ENCODE assay signal across 14 cellular contexts in genomic region chr9:5453004-5453403, GRCh38. TPM values are rescaled to one million over a fixed set of nuclear protein-coding genes. Genes with fewer than 3 reads are reported as not detected.
DNase-seq lines count a peak whose midpoint lies in the region; ATAC-seq, FAIRE-seq and TF ChIP-seq lines count a peak whose summit lies in the region.
"Had no signal": no experiment of that assay in that cellular context is flagged by ENCODE, and none has a peak within 500 bp of the region (broad histone marks: within the 10 kb centered on the region; RNA-seq: fewer than 3 reads in every experiment).

No MANE protein-coding gene starts in this region.

- H3K4me1 Mint-ChIP-seq in natural killer cell treated with Interleukin-12 subunit alpha and Interleukin-12 subunit beta and Interleukin-15 and Interleukin-18, amount 100 ng/mL, for 72 hours (ENCODE audit: low read depth in 2 of 2): peaks cover 53 to 66% of the 10 kb centered on the region in 2 donors
- H3K4me1 Mint-ChIP-seq in natural killer cell: peaks cover 29 to 34% of the 10 kb centered on the region in 2 donors

- H3K36me3 ChIP-seq in bronchial epithelial cell (ENCODE audit: control insufficient read depth, insufficient read depth, low read length): no peaks in the 10 kb centered on the region

- DNase-seq in natural killer cell treated with Interleukin-12 subunit alpha and Interleukin-12 subunit beta and Interleukin-15 and Interleukin-18, amount 100 ng/mL, for 72 hours (ENCODE audit: low spot score): no peak
- no peak for DNase-seq in natural killer cell
- no peak for DNase-seq in RCC 7860 (ENCODE audit: low spot score)
- peak; percentile 62 for DNase-seq in bronchial epithelial cell (ENCODE audit: low read depth)
- no peak for DNase-seq in SIG-M5 treated with dmso at 0.1 percent for 504 hours (lab: John Stamatoyannopoulos, UW; ENCODE audit: unreplicated experiment)
- no peak for DNase-seq in activated CD4-positive, CD25-positive, alpha-beta regulatory T cell (lab: John Stamatoyannopoulos, UW)
- no peak for DNase-seq in SIG-M5 (lab: John Stamatoyannopoulos, UW)
- DNase-seq: anterior cingulate cortex, DND-41, naive B cell, NCI-H187 treated with DMSO at 0.1 percent for 48 hours, NCI-H526 treated with DMSO at 0.1 percent for 48 hours had no signal

- FAIRE-seq in RCC 7860 (lab: Jason Lieb, UNC): peak; percentile 45
- FAIRE-seq in bronchial epithelial cell (lab: Jason Lieb, UNC): no peak

- no peak for ATAC-seq in natural killer cell treated with Interleukin-12 subunit alpha and Interleukin-12 subunit beta and Interleukin-15 and Interleukin-18, amount 100 ng/mL, for 72 hours
- no peak for ATAC-seq in natural killer cell

- no peaks in the 10 kb centered on the region for H3K27me3 Mint-ChIP-seq in natural killer cell treated with Interleukin-12 subunit alpha and Interleukin-12 subunit beta and Interleukin-15 and Interleukin-18, amount 100 ng/mL, for 72 hours
- H3K27me3 Mint-ChIP-seq in natural killer cell (ENCODE audit: low read depth in 2 of 2): no peaks in the 10 kb centered on the region
- H3K27me3 Mint-ChIP-seq: naive B cell had no signal

- peaks cover 49% of the 10 kb centered on the region for H3K36me3 Mint-ChIP-seq in natural killer cell treated with Interleukin-12 subunit alpha and Interleukin-12 subunit beta and Interleukin-15 and Interleukin-18, amount 100 ng/mL, for 72 hours
- H3K36me3 Mint-ChIP-seq in natural killer cell: no peaks in the 10 kb centered on the region
- H3K36me3 Mint-ChIP-seq: naive B cell had no signal

- peak overlapping the region; percentile 96 to 100 for H3K27ac Mint-ChIP-seq in natural killer cell treated with Interleukin-12 subunit alpha and Interleukin-12 subunit beta and Interleukin-15 and Interleukin-18, amount 100 ng/mL, for 72 hours
- H3K27ac Mint-ChIP-seq in natural killer cell: peak overlapping the region in 1 of 2 donors; percentile 98

- H3K9me3 Mint-ChIP-seq in natural killer cell treated with Interleukin-12 subunit alpha and Interleukin-12 subunit beta and Interleukin-15 and Interleukin-18, amount 100 ng/mL, for 72 hours: no peaks in the 10 kb centered on the region
- no peaks in the 10 kb centered on the region for H3K9me3 Mint-ChIP-seq in natural killer cell
- H3K9me3 Mint-ChIP-seq: naive B cell had no signal

- intact Hi-C loops in natural killer cell (cut with micrococcal nuclease): loop anchor here (5.0 kb wide), 1 partner anchor 139 kb away; no protein-coding TSS in a partner anchor

- no peak overlapping the region for H3K4me3 ChIP-seq in bronchial epithelial cell (ENCODE audit: low read depth, low read length)
- H3K4me3 ChIP-seq: BLaER1 treated with 17β-estradiol and CSF1 and Interleukin-3, amounts not matched to agents 10 nM and 100 nM; dorsolateral prefrontal cortex had no signal

- peak overlapping the region; percentile 95 for H3K4me3 Mint-ChIP-seq in natural killer cell treated with Interleukin-12 subunit alpha and Interleukin-12 subunit beta and Interleukin-15 and Interleukin-18, amount 100 ng/mL, for 72 hours
- no peak overlapping the region for H3K4me3 Mint-ChIP-seq in natural killer cell

- no peaks in the 10 kb centered on the region for H3K27me3 ChIP-seq in bronchial epithelial cell (ENCODE audit: control insufficient read depth, insufficient read depth, low read length)
- H3K27me3 ChIP-seq: BLaER1 treated with 17β-estradiol and CSF1 and Interleukin-3, amounts not matched to agents 10 nM and 100 nM; dorsolateral prefrontal cortex had no signal

- TF ChIP-seq CTCF in natural killer cell (IDR thresholded peaks at IDR 0.05) (no peak), bronchial epithelial cell (IDR thresholded peaks at IDR 0.05; ENCODE audit: insufficient read depth, low read length, severe bottlenecking) (no peak)

RNA-seq across cellular contexts. Expression of gene CD274, which starts 2.7 kb away (rescaled TPM):
- 100 to 1,000 TPM in 1 of 2 donors, 10 to 100 TPM in 1; 97.1 to 242 TPM for total RNA-seq in natural killer cell treated with Interleukin-12 subunit alpha and Interleukin-12 subunit beta and Interleukin-15 and Interleukin-18, amount 100 ng/mL, for 72 hours
- 1 to 10 TPM; 4.9 to 7.2 (median 6.0) TPM for total RNA-seq in natural killer cell
- 5.3 and 5.8 TPM in 2 replicates for total RNA-seq in bronchial epithelial cell

RNA-seq across cellular contexts. Expression of gene PLGRKT, which starts 15.3 kb away (rescaled TPM):
- 10 to 100 TPM; 30.7 to 47.4 TPM for total RNA-seq in natural killer cell treated with Interleukin-12 subunit alpha and Interleukin-12 subunit beta and Interleukin-15 and Interleukin-18, amount 100 ng/mL, for 72 hours
- total RNA-seq in natural killer cell (10 to 100 TPM; 14.7 to 17.8 (median 17.3) TPM), bronchial epithelial cell (22.9 and 28.3 TPM in 2 replicates)

RNA-seq across cellular contexts. Expression of gene PDCD1LG2, which starts 57.3 kb away (rescaled TPM):
- 1 to 10 TPM in 1 of 2 donors, under 1 TPM in 1; 0.55 to 1.7 TPM for total RNA-seq in natural killer cell treated with Interleukin-12 subunit alpha and Interleukin-12 subunit beta and Interleukin-15 and Interleukin-18, amount 100 ng/mL, for 72 hours
- total RNA-seq in natural killer cell (1 to 10 TPM in 1 of 3 donors, under 1 TPM in 2; 0.14 to 1.2 (median 0.16) TPM), bronchial epithelial cell (under 0.01 and 0.64 TPM in 2 replicates)

Comparison
In these comparisons a context has a peak if more than half of its experiments do, and no peak if none do; other contexts are left out.
1. RNA of gene CD274, which starts 2.7 kb away (total RNA-seq): 97.1 to 242 TPM in natural killer cell treated with Interleukin-12 subunit alpha and Interleukin-12 subunit beta and Interleukin-15 and Interleukin-18, amount 100 ng/mL, for 72 hours; 4.9 to 7.2 TPM in natural killer cell and 5.3 to 5.8 TPM in bronchial epithelial cell; every median in the first group is over 10 times any median in the second.